In genomic region chr2:105287692-105288091, GRCh38 we compare ENCODE assay signal across 8 cellular contexts. TPM values are rescaled to one million over a fixed set of nuclear protein-coding genes. Genes with fewer than 3 reads are reported as not detected.
A peak's percentile ranks its signal among the peaks of the same experiment; 100 is the strongest.
DNase-seq lines count a peak whose midpoint lies in the region; ATAC-seq and TF ChIP-seq lines count a peak whose summit lies in the region.

No MANE protein-coding gene starts in this region.

- no peak overlapping the region for H3K27ac Mint-ChIP-seq in nephron

- no peak overlapping the region for H3K4me3 Mint-ChIP-seq in nephron

- H2AFZ ChIP-seq in GM23248, result no peak overlapping the region

- H3K27me3 ChIP-seq in GM23248 (replicated peaks; ENCODE audit: insufficient read depth) (no peaks in the 10 kb centered on the region), Panc1 (ENCODE audit: control insufficient read depth, insufficient read depth, low read length) (no peaks in the 10 kb centered on the region)

- H3K36me3 ChIP-seq in GM23248 (ENCODE audit: low read depth) (peaks cover 9% of the 10 kb centered on the region; the same call in 1 of the 2 replicates), Panc1 (ENCODE audit: control insufficient read depth, insufficient read depth, low read length) (no peaks in the 10 kb centered on the region)

- H4K20me1 ChIP-seq in GM23248 (ENCODE audit: insufficient read depth), result no peaks in the 10 kb centered on the region

- 80 to 81% methylated on average over 5 of the region's 5 CpGs for WGBS in GM23248 (ENCODE audit: low coverage in 1 of 2, low lambda C conversion rate in 2 of 2, missing lambda C conversion rate in 2 of 2), 2 experiments

- no peak overlapping the region for H3K9ac ChIP-seq in GM23248

- no peaks in the 10 kb centered on the region for H3K27me3 Mint-ChIP-seq in nephron (ENCODE audit: low read depth)

- no peaks in the 10 kb centered on the region for H3K9me3 Mint-ChIP-seq in nephron

- in situ Hi-C loops in Caki2 (cut with HindIII; ENCODE audit: low pct_unique_long_range_greater_than_20kb, low sequenced_read_pairs) (no loop called here), GM23248 (cut with MboI) (no loop called here), Panc1 (cut with HindIII; ENCODE audit: low pct_unique_long_range_greater_than_20kb, low sequenced_read_pairs) (no loop called here)

- peaks cover 27% of the 10 kb centered on the region for H3K4me1 Mint-ChIP-seq in nephron

- H3K4me1 ChIP-seq in GM23248 (ENCODE audit: insufficient read depth), result no peaks in the 10 kb centered on the region
- no peaks in the 10 kb centered on the region for H3K4me1 ChIP-seq in Panc1 (ENCODE audit: control insufficient read depth, insufficient read depth, low read length)

- no peaks in the 10 kb centered on the region for H3K79me2 ChIP-seq in GM23248 (ENCODE audit: insufficient read depth)

- POLR2A ChIA-PET in Panc1 (lab: Charles Lee), result no interaction called here

- H3K9me3 ChIP-seq in GM23248 (ENCODE audit: low read depth), result no peaks in the 10 kb centered on the region
- no peaks in the 10 kb centered on the region for H3K9me3 ChIP-seq in Panc1 (ENCODE audit: control insufficient read depth, insufficient read depth, low read depth, low read length)

- peak; percentile 14 for DNase-seq in Caki2 (ENCODE audit: low read depth)
- DNase-seq in GM23248, result peak; percentile 42
- peak; percentile 8 for DNase-seq in Panc1 (ENCODE audit: low read depth, low spot score)
- DNase-seq in cerebellum (ENCODE audit: low spot score), result peak; percentile 11
- DNase-seq in NCI-H2029 (lab: John Stamatoyannopoulos, UW), result no peak

- H3K27ac ChIP-seq in GM23248 (no peak overlapping the region), Panc1 (ENCODE audit: low read length) (no peak overlapping the region)

- peaks cover 25% of the 10 kb centered on the region for H3K36me3 Mint-ChIP-seq in nephron (ENCODE audit: low read depth)

- intact Hi-C loops in Panc1 (cut with micrococcal nuclease; ENCODE audit: unreplicated experiment), result no loop called here

- ATAC-seq in Panc1 (0 out of 2 replicates have a peak, but pooled peaks have one; percentile 70), GM21515 (IDR thresholded peaks at IDR 0.05; ENCODE audit: unreplicated experiment) (no peak), GM21717 (IDR thresholded peaks at IDR 0.05; ENCODE audit: unreplicated experiment) (no peak)

- CTCF ChIA-PET in Panc1 (lab: Charles Lee), result interaction anchor here (0.6 to 0.8 kb wide), 3 partner anchors 13 to 1186 kb away, joined by 3 to 10 read pairs (median 4); no protein-coding TSS in a partner anchor

- no peak overlapping the region for H3K4me2 ChIP-seq in GM23248 (ENCODE audit: unreplicated experiment)

- H3K9me2 ChIP-seq in GM23248 (ENCODE audit: insufficient read depth), result no peaks in the 10 kb centered on the region

- H3F3A ChIP-seq in GM23248 (ENCODE audit: insufficient read depth), result no peaks in the 10 kb centered on the region

- no TSS peak for BruUV-seq in Panc1 (replicated peaks; lab: Mats Ljungman, UMichigan)

- H3K4me3 ChIP-seq in GM23248, result no peak overlapping the region
- no peak overlapping the region for H3K4me3 ChIP-seq in Panc1 (ENCODE audit: low read depth in 2 of 2, low read length in 2 of 2)

- TF ChIP-seq CTCF in Panc1 (IDR thresholded peaks at IDR 0.05) (peak; percentile 79), nephron (IDR thresholded peaks at IDR 0.05; ENCODE audit: unreplicated experiment in 3 of 3) (peak; percentile 30 to 40 (median 31))

RNA-seq across cellular contexts. Expression of gene TGFBRAP1, which starts 41.8 kb away (rescaled TPM):
- total RNA-seq in Caki2 (2014; rRNA removed; shearing (Covaris generic); ENCODE audit: low replicate concordance), result 17.5 and 20.9 TPM in 2 replicates
- total RNA-seq in GM23248 (2014; rRNA removed; shearing (Covaris generic)), result 9.0 and 11.3 TPM in 2 replicates
- 8.3 and 8.5 TPM in 2 replicates for polyA plus RNA-seq in GM23248 (2016; fragmentation: Nextera tagmentation; extraction: Ambion mirVana)
- 32.7 TPM for total RNA-seq in Panc1 (2021; ENCODE audit: unreplicated experiment)
- 24.5 TPM for polyA plus RNA-seq in Panc1 (2012; ENCODE audit: insufficient read length)
- total RNA-seq in cerebellum, result 19.5 TPM

RNA-seq across cellular contexts. Expression of gene GPR45, which starts 46.1 kb away (rescaled TPM):
- total RNA-seq in Caki2 (2014; rRNA removed; shearing (Covaris generic); ENCODE audit: low replicate concordance), result 0.17 and 0.20 TPM in 2 replicates
- total RNA-seq in GM23248 (2014; rRNA removed; shearing (Covaris generic)), result not detected in 2 replicates
- not detected in 2 replicates for polyA plus RNA-seq in GM23248 (2016; fragmentation: Nextera tagmentation; extraction: Ambion mirVana)
- total RNA-seq in Panc1 (2021; ENCODE audit: unreplicated experiment) (not detected), cerebellum (1.5 TPM)
- 0.17 TPM for polyA plus RNA-seq in Panc1 (2012; ENCODE audit: insufficient read length)

RNA-seq across cellular contexts. Expression of gene C2orf49, which starts 49.6 kb away (rescaled TPM):
- 18.6 and 36.8 TPM in 2 replicates for total RNA-seq in Caki2 (2014; rRNA removed; shearing (Covaris generic); ENCODE audit: low replicate concordance)
- total RNA-seq in GM23248 (2014; rRNA removed; shearing (Covaris generic)), result 9.0 and 17.6 TPM in 2 replicates
- polyA plus RNA-seq in GM23248 (2016; fragmentation: Nextera tagmentation; extraction: Ambion mirVana), result 11.4 and 13.6 TPM in 2 replicates
- 20.0 TPM for total RNA-seq in Panc1 (2021; ENCODE audit: unreplicated experiment)
- 24.3 TPM for polyA plus RNA-seq in Panc1 (2012; ENCODE audit: insufficient read length)
- total RNA-seq in cerebellum, result 24.3 TPM
